Comparison of ENCODE assay signal across 24 cellular contexts in genomic region chr7:146781352-146782116, GRCh38.
DNase-seq lines count a peak whose midpoint lies in the region; ATAC-seq, FAIRE-seq and TF ChIP-seq lines count a peak whose summit lies in the region.
"Had no signal": no experiment of that assay in that cellular context is flagged by ENCODE, and none has a peak within 500 bp of the region (broad histone marks: within the 10 kb centered on the region; RNA-seq: fewer than 3 reads in every experiment).

No MANE protein-coding gene starts in this region.

- no peaks in the 10 kb centered on the region for H3K9me2 ChIP-seq in OCI-LY1 (ENCODE audit: low read depth, low read length)

- in situ Hi-C loops in HepG2 (cut with HindIII; ENCODE audit: extremely low pct_ligation_motif_present, low pct_unique_long_range_greater_than_20kb): no loop called here

- no peak for TF ChIP-seq RAD21 in HepG2 (CRISPR knock-in tag; IDR thresholded peaks at IDR 0.05)

- TF ChIP-seq POLR2A in right lobe of liver (IDR thresholded peaks at IDR 0.05) (no peak), HepG2 (IDR thresholded peaks at IDR 0.05; ENCODE audit: insufficient read depth in 1 of 2, low read depth in 2 of 2, low read length in 2 of 2) (no peak), vagina (IDR thresholded peaks at IDR 0.05) (no peak), stomach (IDR thresholded peaks at IDR 0.05) (no peak)

- DNase-seq in right lobe of liver (peak in 1 of 3 donors; percentile 20), HepG2 (ENCODE audit: low spot score) (no peak), choroid plexus epithelial cell (ENCODE audit: low read depth) (peak; percentile 4), upper lobe of right lung (no peak), vagina (ENCODE audit: extremely low spot score in 2 of 2) (no peak), stomach (no peak)
- DNase-seq: activated CD4-positive, alpha-beta T cell treated with anti-CD3 and anti-CD28 coated beads for 4 hours; activated CD8-positive, alpha-beta memory T cell treated with anti-CD3 and anti-CD28 coated beads, Interleukin-2, amount 10 ng/mL, durations not matched to agents 7 days and 5 days; CD4-positive, alpha-beta T cell; DMS79; HCEC 1CT; naive thymus-derived CD4-positive, alpha-beta T cell; NCI-H1417 treated with DMSO at 0.1 percent for 48 hours; NCI-H2227 treated with DMSO at 0.1 percent for 48 hours; stimulated activated CD4-positive, alpha-beta T cell treated with anti-CD3 and anti-CD28 coated beads, Interleukin-15, amount 100 ng/mL, for 24 hours had no signal

- TF ChIP-seq CTCF in right lobe of liver (IDR thresholded peaks at IDR 0.05): no peak
- TF ChIP-seq CTCF in HepG2 (CRISPR knock-in tag; IDR thresholded peaks at IDR 0.05): no peak
- TF ChIP-seq CTCF in OCI-LY1 (IDR thresholded peaks at IDR 0.05; ENCODE audit: low read length): 0 out of 2 replicates have a peak, but pooled peaks have one; percentile 23
- peak; percentile 35 for TF ChIP-seq CTCF in choroid plexus epithelial cell (conservative IDR thresholded peaks at IDR 0.05; ENCODE audit: low read depth, low read length)
- TF ChIP-seq CTCF in upper lobe of right lung (IDR thresholded peaks at IDR 0.05): no peak
- no peak for TF ChIP-seq CTCF in vagina (IDR thresholded peaks at IDR 0.05)
- no peak for TF ChIP-seq CTCF in stomach (IDR thresholded peaks at IDR 0.05)

- ATAC-seq in right lobe of liver (peak; percentile 45 to 65 (median 58)), HepG2 (no peak), upper lobe of right lung (no peak), HG02610 (IDR thresholded peaks at IDR 0.05; ENCODE audit: unreplicated experiment) (no peak)
- ATAC-seq: activated CD8-positive, alpha-beta memory T cell treated with anti-CD3 and anti-CD28 coated beads, Interleukin-2, amount 10 ng/mL, durations not matched to agents 7 days and 5 days; esophagus mucosa; naive thymus-derived CD4-positive, alpha-beta T cell; Panc1; sciatic nerve had no signal

- H3K36me3 ChIP-seq in right lobe of liver (no peaks in the 10 kb centered on the region), HepG2 (replicated peaks in 1 of 2; ENCODE audit: control insufficient read depth in 1 of 2, insufficient read depth in 2 of 2, low read length in 2 of 2) (no peaks in the 10 kb centered on the region), OCI-LY1 (ENCODE audit: insufficient read depth, low read length) (no peaks in the 10 kb centered on the region), upper lobe of right lung (no peaks in the 10 kb centered on the region), vagina (no peaks in the 10 kb centered on the region), stomach (no peaks in the 10 kb centered on the region)
- H3K36me3 ChIP-seq: SJCRH30, thoracic aorta had no signal

- H3K79me2 ChIP-seq in HepG2 (ENCODE audit: insufficient read depth, low read length): no peaks in the 10 kb centered on the region
- no peaks in the 10 kb centered on the region for H3K79me2 ChIP-seq in OCI-LY1 (ENCODE audit: insufficient read depth, low read length)

- POLR2A ChIA-PET in HepG2 (lab: Yijun Ruan, JAX): no interaction called here

- H3K4me1 ChIP-seq in right lobe of liver (no peaks in the 10 kb centered on the region), HepG2 (ENCODE audit: insufficient read depth, low read length) (no peaks in the 10 kb centered on the region), OCI-LY1 (ENCODE audit: insufficient read depth, low read length, severe bottlenecking) (no peaks in the 10 kb centered on the region), upper lobe of right lung (no peaks in the 10 kb centered on the region), vagina (no peaks in the 10 kb centered on the region), stomach (no peaks in the 10 kb centered on the region)
- H3K4me1 ChIP-seq: SJCRH30 had no signal

- H3K9me3 ChIP-seq in right lobe of liver: no peaks in the 10 kb centered on the region
- H3K9me3 ChIP-seq in HepG2 (ENCODE audit: low read length): peaks cover 75% of the 10 kb centered on the region
- H3K9me3 ChIP-seq in OCI-LY1 (ENCODE audit: low read length): peaks cover 35% of the 10 kb centered on the region
- H3K9me3 ChIP-seq in upper lobe of right lung: no peaks in the 10 kb centered on the region
- no peaks in the 10 kb centered on the region for H3K9me3 ChIP-seq in vagina
- H3K9me3 ChIP-seq in stomach: no peaks in the 10 kb centered on the region
- H3K9me3 ChIP-seq: SJCRH30, thoracic aorta had no signal

- BruUV-seq in HepG2 (replicated peaks; lab: Mats Ljungman, UMichigan): no TSS peak

- H4K20me1 ChIP-seq in HepG2 (ENCODE audit: insufficient read depth, low read length) (no peaks in the 10 kb centered on the region), OCI-LY1 (ENCODE audit: insufficient read depth, low read length) (no peaks in the 10 kb centered on the region)

- H3K9ac ChIP-seq in HepG2 (ENCODE audit: insufficient read depth, low read depth, low read length): no peak overlapping the region
- H3K9ac ChIP-seq in OCI-LY1 (ENCODE audit: low read length): no peak overlapping the region

- H3K4me3 ChIP-seq in right lobe of liver (no peak overlapping the region), HepG2 (replicated peaks in 1 of 3; ENCODE audit: insufficient read depth in 1 of 3, low read depth in 2 of 3, low read length in 3 of 3) (no peak overlapping the region), OCI-LY1 (ENCODE audit: low read depth, low read length, poor library complexity, severe bottlenecking) (no peak overlapping the region), choroid plexus epithelial cell (ENCODE audit: low read depth, low read length) (no peak overlapping the region), upper lobe of right lung (no peak overlapping the region), vagina (no peak overlapping the region), stomach (no peak overlapping the region)
- H3K4me3 ChIP-seq: SJCRH30, thoracic aorta had no signal

- H2AFZ ChIP-seq in HepG2 (ENCODE audit: low read length) (no peak overlapping the region), OCI-LY1 (ENCODE audit: low read length) (peak overlapping the region; percentile 83; the same call in 1 of the 2 replicates)

- intact Hi-C loops in right lobe of liver (cut with DNase I) (no loop called here), HepG2 (cut with micrococcal nuclease; ENCODE audit: unreplicated experiment) (no loop called here), upper lobe of right lung (cut with DNase I) (no loop called here), vagina (cut with DNase I) (no loop called here), stomach (cut with DNase I; ENCODE audit: low total_unique reads) (no loop called here)

- no peak overlapping the region for H3K27ac ChIP-seq in right lobe of liver
- H3K27ac ChIP-seq in HepG2 (ENCODE audit: extremely low read length, insufficient read depth, low read length): no peak overlapping the region
- no peak overlapping the region for H3K27ac ChIP-seq in OCI-LY1 (ENCODE audit: low read depth, low read length, poor library complexity, severe bottlenecking)
- H3K27ac ChIP-seq in upper lobe of right lung: no peak overlapping the region
- H3K27ac ChIP-seq in vagina: no peak overlapping the region
- no peak overlapping the region for H3K27ac ChIP-seq in stomach
- H3K27ac ChIP-seq: SJCRH30, thoracic aorta had no signal

- TF ChIP-seq EP300 in HepG2 (IDR thresholded peaks at IDR 0.05; ENCODE audit: low read depth in 2 of 2, low read length in 2 of 2): no peak
- no peak for TF ChIP-seq EP300 in HepG2 (CRISPR knock-in tag; IDR thresholded peaks at IDR 0.05; ENCODE audit: borderline replicate concordance)
- TF ChIP-seq EP300 in stomach (IDR thresholded peaks at IDR 0.05): no peak

- H3K4me2 ChIP-seq in HepG2 (ENCODE audit: low read depth, low read length) (no peak overlapping the region), OCI-LY1 (ENCODE audit: low read length) (no peak overlapping the region)

- no peaks in the 10 kb centered on the region for H3F3A ChIP-seq in OCI-LY1 (ENCODE audit: insufficient read depth, low read length)

- CTCF ChIA-PET in HepG2 (lab: Yijun Ruan, JAX; ENCODE audit: low intra/inter-chr PET ratio, low total read pairs): no interaction called here

- WGBS in right lobe of liver (ENCODE audit: insufficient coverage, low coverage, low lambda C conversion rate, missing lambda C conversion rate): 61% methylated on average over 12 of the region's 12 CpGs
- 13% methylated on average over 12 of the region's 12 CpGs for WGBS in HepG2 (ENCODE audit: low lambda C conversion rate)
- WGBS in stomach, 5 donors: 83 to 86% (median 83%) methylated on average over 12 of the region's 12 CpGs

- no peak for FAIRE-seq in HepG2 (lab: Jason Lieb, UNC)
- FAIRE-seq: astrocyte, frontal cortex had no signal

- H3K27me3 ChIP-seq in right lobe of liver (no peaks in the 10 kb centered on the region), HepG2 (ENCODE audit: control insufficient read depth in 1 of 2, insufficient read depth in 2 of 2, low read length in 2 of 2) (no peaks in the 10 kb centered on the region), OCI-LY1 (ENCODE audit: insufficient read depth, low read length) (no peaks in the 10 kb centered on the region), upper lobe of right lung (no peaks in the 10 kb centered on the region), vagina (no peaks in the 10 kb centered on the region), stomach (no peaks in the 10 kb centered on the region)
- H3K27me3 ChIP-seq: SJCRH30 had no signal

TF ChIP-seq in HepG2, 621 proteins besides CTCF, POLR2A, EP300 and RAD21:
- TF ChIP-seq HOXA9 (CRISPR knock-in tag; IDR thresholded peaks at IDR 0.05; ENCODE audit: borderline replicate concordance): no peak

Comparison
In these comparisons a context has a peak if more than half of its experiments do, and no peak if none do; other contexts are left out.
1. ATAC-seq: peak in right lobe of liver (4 of 4); none in HepG2 (single experiment), upper lobe of right lung (single experiment) and HG02610 (single experiment).
2. CTCF ChIP-seq: peak in OCI-LY1 (single experiment) and choroid plexus epithelial cell (single experiment); none in right lobe of liver (0 of 4), HepG2 (single experiment), upper lobe of right lung (single experiment), vagina (0 of 3) and stomach (0 of 7).